31 cellular contexts compared by ENCODE assay signal in genomic region chr20:1484438-1485120, GRCh38. TPM values are rescaled to one million over a fixed set of nuclear protein-coding genes. Genes with fewer than 3 reads are reported as not detected.
DNase-seq lines count a peak whose midpoint lies in the region; FAIRE-seq and TF ChIP-seq lines count a peak whose summit lies in the region.
"Had no signal": no experiment of that assay in that cellular context is flagged by ENCODE, and none has a peak within 500 bp of the region (broad histone marks: within the 10 kb centered on the region; RNA-seq: fewer than 3 reads in every experiment).

No MANE protein-coding gene starts in this region.

- no peak overlapping the region for H3K27ac Mint-ChIP-seq in activated CD4-positive, alpha-beta memory T cell treated with anti-CD3 and anti-CD28 coated beads for 36 hours
- H3K27ac Mint-ChIP-seq: activated CD8-positive, alpha-beta T cell treated with anti-CD3 and anti-CD28 coated beads, Interleukin-2, amount 10 ng/mL, durations not matched to agents 7 days and 5 days; activated naive CD8-positive, alpha-beta T cell; endodermal cell had no signal

- H3K9me3 ChIP-seq in neutrophil (no peaks in the 10 kb centered on the region), esophagus squamous epithelium (no peaks in the 10 kb centered on the region)
- H3K9me3 ChIP-seq: ascending aorta, left ventricle myocardium inferior, Peyer's patch, psoas muscle, sigmoid colon, SJCRH30 had no signal

- H3K36me3 Mint-ChIP-seq in activated CD4-positive, alpha-beta memory T cell treated with anti-CD3 and anti-CD28 coated beads for 36 hours: no peaks in the 10 kb centered on the region
- H3K36me3 Mint-ChIP-seq: activated naive CD8-positive, alpha-beta T cell; naive B cell had no signal

- no peaks in the 10 kb centered on the region for H3K4me1 Mint-ChIP-seq in activated CD4-positive, alpha-beta memory T cell treated with anti-CD3 and anti-CD28 coated beads for 36 hours (ENCODE audit: low read depth)
- H3K4me1 Mint-ChIP-seq: naive B cell had no signal

- POLR2A ChIA-PET in activated CD4-positive, alpha-beta memory T cell treated with anti-CD3 and anti-CD28 coated beads for 36 hours (lab: Charles Lee): no interaction called here

- DNase-seq in EL (peak; percentile 54), M059J (ENCODE audit: low read depth) (peak; percentile 91), bronchial epithelial cell (ENCODE audit: low read depth) (peak; percentile 85), esophagus squamous epithelium (lab: John Stamatoyannopoulos, UW) (no peak)
- DNase-seq in stimulated activated CD4-positive, alpha-beta T cell treated with anti-CD3 and anti-CD28 coated beads, Interleukin-12 subunit alpha, Interleukin-12 subunit beta, amount 100 ng/mL, for 4 hours: no peak
- DNase-seq in activated CD4-positive, alpha-beta memory T cell treated with anti-CD3 and anti-CD28 coated beads for 36 hours: no peak
- DNase-seq: activated CD8-positive, alpha-beta T cell treated with anti-CD3 and anti-CD28 coated beads, Interleukin-2, amount 10 ng/mL, durations not matched to agents 7 days and 5 days; endodermal cell; Kasumi-1; left ventricle myocardium inferior; naive B cell; NCI-H1048; NCI-H1694 treated with DMSO at 0.1 percent for 48 hours; NCI-H2171; NCI-H510A treated with DMSO at 0.1 percent for 48 hours; nucleus accumbens; Peyer's patch; psoas muscle; sigmoid colon; SJCRH30; stimulated activated naive CD4-positive, alpha-beta T cell; T-helper 1 cell had no signal

- 36 to 42% methylated on average over 5 of the region's 5 CpGs for WGBS in esophagus squamous epithelium, 2 donors

- H3K27ac ChIP-seq in neutrophil: peak overlapping the region; percentile 9
- H3K27ac ChIP-seq in esophagus squamous epithelium: no peak overlapping the region
- H3K27ac ChIP-seq: ascending aorta, HL-60, left ventricle myocardium inferior, Peyer's patch, psoas muscle, sigmoid colon, SJCRH30 had no signal

- H3K9me3 Mint-ChIP-seq in activated CD4-positive, alpha-beta memory T cell treated with anti-CD3 and anti-CD28 coated beads for 36 hours: no peaks in the 10 kb centered on the region
- H3K9me3 Mint-ChIP-seq: endodermal cell, naive B cell had no signal

- peaks cover 68 to 93% of the 10 kb centered on the region in 2 experiments for H3K4me1 ChIP-seq in neutrophil (ENCODE audit: control insufficient read depth in 1 of 2, insufficient read depth in 1 of 2, low read depth in 1 of 2, low read length in 1 of 2)
- peaks cover 3 to 8% (median 3%) of the 10 kb centered on the region in 3 donors for H3K4me1 ChIP-seq in esophagus squamous epithelium
- H3K4me1 ChIP-seq: ascending aorta, left ventricle myocardium inferior, Peyer's patch, psoas muscle, sigmoid colon, SJCRH30 had no signal

- no peak overlapping the region for H3K4me3 Mint-ChIP-seq in activated CD4-positive, alpha-beta memory T cell treated with anti-CD3 and anti-CD28 coated beads for 36 hours
- H3K4me3 Mint-ChIP-seq: activated CD8-positive, alpha-beta T cell treated with anti-CD3 and anti-CD28 coated beads, Interleukin-2, amount 10 ng/mL, durations not matched to agents 7 days and 5 days; activated naive CD8-positive, alpha-beta T cell; endodermal cell; naive B cell had no signal

- intact Hi-C loops in esophagus squamous epithelium (cut with DNase I): no loop called here
- intact Hi-C loops in activated CD4-positive, alpha-beta memory T cell treated with anti-CD3 and anti-CD28 coated beads for 36 hours (cut with micrococcal nuclease): no loop called here

- no peak for TF ChIP-seq POLR2A in esophagus squamous epithelium (IDR thresholded peaks at IDR 0.05)

- H3K4me3 ChIP-seq in bronchial epithelial cell (ENCODE audit: low read depth, low read length) (no peak overlapping the region), neutrophil (ENCODE audit: low read depth in 1 of 2, low read length in 1 of 2) (no peak overlapping the region), esophagus squamous epithelium (no peak overlapping the region)
- H3K4me3 ChIP-seq: ascending aorta, left ventricle myocardium inferior, Peyer's patch, psoas muscle, sigmoid colon, SJCRH30 had no signal

- H3K36me3 ChIP-seq in bronchial epithelial cell (ENCODE audit: control insufficient read depth, insufficient read depth, low read length) (no peaks in the 10 kb centered on the region), neutrophil (peaks cover 23% of the 10 kb centered on the region), esophagus squamous epithelium (no peaks in the 10 kb centered on the region)
- H3K36me3 ChIP-seq: ascending aorta, left ventricle myocardium inferior, Peyer's patch, sigmoid colon, SJCRH30 had no signal

- TF ChIP-seq CTCF in bronchial epithelial cell (IDR thresholded peaks at IDR 0.05; ENCODE audit: insufficient read depth, low read length, severe bottlenecking) (no peak), neutrophil (IDR thresholded peaks at IDR 0.05) (no peak), esophagus squamous epithelium (IDR thresholded peaks at IDR 0.05) (no peak)

- H3K27me3 ChIP-seq in bronchial epithelial cell (ENCODE audit: control insufficient read depth, insufficient read depth, low read length): no peaks in the 10 kb centered on the region
- H3K27me3 ChIP-seq in neutrophil: no peaks in the 10 kb centered on the region
- peaks cover 0 to 4% (median 0%) of the 10 kb centered on the region in 4 donors for H3K27me3 ChIP-seq in esophagus squamous epithelium
- H3K27me3 ChIP-seq: ascending aorta, Peyer's patch had no signal

- peaks cover 34% of the 10 kb centered on the region for H3K27me3 Mint-ChIP-seq in activated CD4-positive, alpha-beta memory T cell treated with anti-CD3 and anti-CD28 coated beads for 36 hours

- no peak for FAIRE-seq in bronchial epithelial cell (lab: Jason Lieb, UNC)
- FAIRE-seq: islet of Langerhans, urothelium cell line had no signal

- CTCF ChIA-PET in activated CD4-positive, alpha-beta memory T cell treated with anti-CD3 and anti-CD28 coated beads for 36 hours (lab: Charles Lee): interaction anchor here (1.6 kb wide), 1 partner anchor 19 kb away, joined by 5 read pairs; no protein-coding TSS in a partner anchor

RNA-seq across cellular contexts. Expression of gene SIRPB2, which starts 6.6 kb away (rescaled TPM):
- total RNA-seq in M059J (2014; rRNA removed; shearing (Covaris generic)): 0.07 TPM in 1 of 2 replicates, not detected in the other
- total RNA-seq in bronchial epithelial cell (under 0.01 and 0.26 TPM in 2 replicates), esophagus squamous epithelium (1 to 10 TPM; 1.2 to 5.9 (median 1.9) TPM)
- not detected for total RNA-seq in activated CD4-positive, alpha-beta memory T cell treated with anti-CD3 and anti-CD28 coated beads for 36 hours
- total RNA-seq: activated CD8-positive, alpha-beta T cell treated with anti-CD3 and anti-CD28 coated beads, Interleukin-2, amount 10 ng/mL, durations not matched to agents 7 days and 5 days; endodermal cell; fibroblast of lung; G401; HepG2; SJCRH30 had no signal

RNA-seq across cellular contexts. Expression of gene NSFL1C, which starts 17.9 kb away (rescaled TPM):
- 69.2 and 85.5 TPM in 2 replicates for total RNA-seq in M059J (2014; rRNA removed; shearing (Covaris generic))
- total RNA-seq in bronchial epithelial cell: 18.7 and 19.7 TPM in 2 replicates
- 10 to 100 TPM; 41.5 to 65.6 (median 59.3) TPM for total RNA-seq in esophagus squamous epithelium
- total RNA-seq in activated CD4-positive, alpha-beta memory T cell treated with anti-CD3 and anti-CD28 coated beads for 36 hours: 10 to 100 TPM; 81.8 to 83.1 TPM

Comparison
In these comparisons a context has a peak if more than half of its experiments do, and no peak if none do; other contexts are left out.
1. DNase-seq: peak in EL (single experiment), M059J (single experiment) and bronchial epithelial cell (single experiment); none in stimulated activated CD4-positive, alpha-beta T cell treated with anti-CD3 and anti-CD28 coated beads, Interleukin-12 subunit alpha, Interleukin-12 subunit beta, amount 100 ng/mL, for 4 hours (single experiment), esophagus squamous epithelium (single experiment) and activated CD4-positive, alpha-beta memory T cell treated with anti-CD3 and anti-CD28 coated beads for 36 hours (single experiment).